Comparison of ENCODE assay signal across 26 cellular contexts in genomic region chr10:122347162-122347561, GRCh38.
"Had no signal": no experiment of that assay in that cellular context is flagged by ENCODE, and none has a peak within 500 bp of the region (broad histone marks: within the 10 kb centered on the region; RNA-seq: fewer than 3 reads in every experiment).

No MANE protein-coding gene starts in this region.

- FAIRE-seq: astrocyte, frontal cortex had no signal

- H2AFZ ChIP-seq: parathyroid adenoma had no signal

- H3K27me3 Mint-ChIP-seq: activated T-cell treated with anti-CD3 and anti-CD28 coated beads, Interleukin-2, amount 50 U/mL, for 24 hours; natural killer cell treated with Interleukin-12 subunit alpha and Interleukin-12 subunit beta and Interleukin-15 and Interleukin-18, amount 100 ng/mL, for 72 hours had no signal

- H3K4me3 ChIP-seq: esophagus squamous epithelium, left lung, lower lobe of right lung, psoas muscle, spleen, tibial nerve had no signal

- H3K27ac ChIP-seq: brain microvascular endothelial cell, esophagus squamous epithelium, left lung, lower lobe of right lung, parathyroid adenoma, psoas muscle, spleen, tibial nerve, WERI-Rb-1 had no signal

- H3K36me3 Mint-ChIP-seq: natural killer cell treated with Interleukin-12 subunit alpha and Interleukin-12 subunit beta and Interleukin-15 and Interleukin-18, amount 100 ng/mL, for 72 hours had no signal

- H3K4me3 Mint-ChIP-seq: activated T-cell treated with anti-CD3 and anti-CD28 coated beads, Interleukin-2, amount 50 U/mL, for 24 hours; natural killer cell treated with Interleukin-12 subunit alpha and Interleukin-12 subunit beta and Interleukin-15 and Interleukin-18, amount 100 ng/mL, for 72 hours; T-helper 1 cell treated with Interleukin-12 subunit alpha and Interleukin-12 subunit beta and Interleukin-4 antibody, amounts not matched to agents 30 μg/mL and 1 μg/mL, for 36 hours had no signal

- H3K27me3 ChIP-seq: brain microvascular endothelial cell, esophagus squamous epithelium, left lung, tibial nerve had no signal

- DNase-seq: activated CD4-positive, alpha-beta T cell treated with anti-CD3 and anti-CD28 coated beads for 48 hours; activated CD4-positive, alpha-beta T cell treated with anti-CD3 and anti-CD28 coated beads, Interleukin-2, amount 50 U/mL, for 48 hours; activated CD8-positive, alpha-beta memory T cell treated with anti-CD3 and anti-CD28 coated beads for 24 hours; activated CD8-positive, alpha-beta memory T cell treated with anti-CD3 and anti-CD28 coated beads, Interleukin-2, amount 50 U/mL, for 4 hours; activated gamma-delta T cell; activated naive CD4-positive, alpha-beta T cell treated with anti-CD3 and anti-CD28 coated beads, Interleukin-2, amount 50 U/mL, for 16 hours; activated T-cell treated with anti-CD3 and anti-CD28 coated beads, Interleukin-2, amount 50 U/mL, for 24 hours; amniotic stem cell; brain microvascular endothelial cell; esophagus squamous epithelium; kidney glomerular epithelial cell; left lung; lower lobe of right lung; mesendoderm; psoas muscle; spleen; stimulated activated naive CD4-positive, alpha-beta T cell; T1000; WERI-Rb-1 had no signal

- H3K9ac ChIP-seq: parathyroid adenoma had no signal

- H3K79me2 ChIP-seq: parathyroid adenoma had no signal

- ATAC-seq: activated CD4-positive, CD25-positive, alpha-beta regulatory T cell treated with anti-CD3 and anti-CD28 coated beads, Interleukin-2, amount 50 U/mL, for 24 hours; left lung; lower lobe of right lung; natural killer cell treated with Interleukin-12 subunit alpha and Interleukin-12 subunit beta and Interleukin-15 and Interleukin-18, amount 100 ng/mL, for 72 hours; psoas muscle had no signal

- H3K4me1 ChIP-seq: left lung, lower lobe of right lung, parathyroid adenoma, psoas muscle had no signal

- H3K27ac Mint-ChIP-seq: activated T-cell treated with anti-CD3 and anti-CD28 coated beads, Interleukin-2, amount 50 U/mL, for 24 hours; natural killer cell treated with Interleukin-12 subunit alpha and Interleukin-12 subunit beta and Interleukin-15 and Interleukin-18, amount 100 ng/mL, for 72 hours; T-helper 1 cell treated with Interleukin-12 subunit alpha and Interleukin-12 subunit beta and Interleukin-4 antibody, amounts not matched to agents 30 μg/mL and 1 μg/mL, for 36 hours had no signal

- H3K9me3 Mint-ChIP-seq: activated T-cell treated with anti-CD3 and anti-CD28 coated beads, Interleukin-2, amount 50 U/mL, for 24 hours; natural killer cell treated with Interleukin-12 subunit alpha and Interleukin-12 subunit beta and Interleukin-15 and Interleukin-18, amount 100 ng/mL, for 72 hours; T-helper 1 cell treated with Interleukin-12 subunit alpha and Interleukin-12 subunit beta and Interleukin-4 antibody, amounts not matched to agents 30 μg/mL and 1 μg/mL, for 36 hours had no signal

- H3K9me3 ChIP-seq: esophagus squamous epithelium, left lung, lower lobe of right lung, psoas muscle had no signal

- H3K36me3 ChIP-seq: brain microvascular endothelial cell, esophagus squamous epithelium, left lung, lower lobe of right lung, spleen, tibial nerve, WERI-Rb-1 had no signal
